Comparison of ENCODE assay signal across 19 cellular contexts in the genomic region with DNA sequence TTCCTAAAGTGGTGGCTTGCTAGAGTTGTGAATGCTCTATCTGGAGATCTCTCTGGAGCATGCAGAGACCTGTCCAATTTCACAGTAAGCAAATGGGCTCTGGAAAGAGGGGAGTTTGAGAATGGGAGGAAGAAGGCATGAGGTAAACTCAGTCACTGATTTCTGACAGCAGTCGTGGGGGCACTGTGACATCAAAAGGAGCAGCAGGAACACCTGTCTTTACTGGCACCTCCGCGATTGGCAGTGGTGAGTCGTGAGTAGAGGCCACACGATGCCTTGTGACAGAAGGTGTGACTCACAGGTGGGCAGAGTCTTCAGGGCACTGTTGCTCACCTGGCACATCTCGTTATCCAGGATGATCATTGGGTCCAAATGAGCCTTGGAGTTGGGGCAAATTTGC. TPM values are rescaled to one million over a fixed set of nuclear protein-coding genes. Genes with fewer than 3 reads are reported as not detected.
DNase-seq lines count a peak whose midpoint lies in the region; ATAC-seq and TF ChIP-seq lines count a peak whose summit lies in the region.
"Had no signal": no experiment of that assay in that cellular context is flagged by ENCODE, and none has a peak within 500 bp of the region (broad histone marks: within the 10 kb centered on the region; RNA-seq: fewer than 3 reads in every experiment).

No MANE protein-coding gene starts in this region.

- ATAC-seq in IMR-90 (ENCODE audit: low read depth), result no peak
- no peak for ATAC-seq in HG03354 (IDR thresholded peaks at IDR 0.05; ENCODE audit: poor library complexity, severe bottlenecking, unreplicated experiment)
- ATAC-seq: GM12878, GM23338 had no signal

- H2BK120ac ChIP-seq in IMR-90 (ENCODE audit: low read depth, low read length), result 0 out of 2 replicates have a peak overlapping the region, but pooled peaks have one; percentile 0

- no peak overlapping the region for H3K4ac ChIP-seq in IMR-90 (ENCODE audit: low read depth, low read length)

- H4K5ac ChIP-seq in IMR-90 (ENCODE audit: low read depth, low read length), result no peak overlapping the region

- no peaks in the 10 kb centered on the region for H3K36me3 ChIP-seq in IMR-90 (ENCODE audit: control insufficient read depth, insufficient read depth, low read length)
- H3K36me3 ChIP-seq in sigmoid colon, result no peaks in the 10 kb centered on the region
- H3K36me3 ChIP-seq in HAP-1 (replicated peaks), result no peaks in the 10 kb centered on the region
- H3K36me3 ChIP-seq in BE2C, result no peaks in the 10 kb centered on the region
- H3K36me3 ChIP-seq: SJSA1 had no signal

- no peaks in the 10 kb centered on the region for H4K20me1 ChIP-seq in IMR-90 (ENCODE audit: insufficient read depth, low read length)

- H2AK9ac ChIP-seq in IMR-90 (replicated peaks; ENCODE audit: low read depth, low read length, poor library complexity), result no peak overlapping the region

- POLR2A ChIA-PET in IMR-90 (lab: Charles Lee; ENCODE audit: unreplicated experiment), result no interaction called here

- DNase-seq in DMS53 (lab: John Stamatoyannopoulos, UW) (peak; percentile 27), DMS53 treated with DMSO at 0.1 percent for 48 hours (lab: John Stamatoyannopoulos, UW; ENCODE audit: unreplicated experiment) (no peak), IMR-90 (no peak), epithelial cell of esophagus (ENCODE audit: low read depth) (peak; percentile 23), sigmoid colon (no peak), HAP-1 (ENCODE audit: low spot score in 2 of 2) (no peak), BE2C (no peak)
- DNase-seq: 8988T; CD4-positive, alpha-beta memory T cell; GDM1; HFFc6; NCI-H1105 treated with DMSO at 0.1 percent for 48 hours; NCI-H1930; NCI-H774; PC-9 had no signal

- TF ChIP-seq CTCF in IMR-90 (conservative IDR thresholded peaks at IDR 0.05; ENCODE audit: low read depth, low read length) (no peak), epithelial cell of esophagus (IDR thresholded peaks at IDR 0.05; ENCODE audit: insufficient read depth, low read depth, low read length, missing control alignments) (no peak), sigmoid colon (IDR thresholded peaks at IDR 0.05) (no peak), BE2C (IDR thresholded peaks at IDR 0.05; ENCODE audit: low read depth, low read length) (no peak)

- no peak overlapping the region for H3K9ac ChIP-seq in IMR-90 (ENCODE audit: low read depth, low read length)

- H3K14ac ChIP-seq in IMR-90 (replicated peaks; ENCODE audit: low read depth, low read length), result no peak overlapping the region

- no peak overlapping the region for H3K18ac ChIP-seq in IMR-90 (ENCODE audit: low read depth, low read length)

- H4K8ac ChIP-seq in IMR-90 (ENCODE audit: low read depth in 2 of 2, low read length in 2 of 2), result no peak overlapping the region

- intact Hi-C loops in IMR-90 (cut with micrococcal nuclease), result no loop called here
- intact Hi-C loops in sigmoid colon (cut with DNase I), result no loop called here

- TF ChIP-seq POLR2A in IMR-90 (IDR thresholded peaks at IDR 0.05; ENCODE audit: low read depth, low read length) (no peak), sigmoid colon (IDR thresholded peaks at IDR 0.05) (no peak)

- no peak overlapping the region for H2BK5ac ChIP-seq in IMR-90 (ENCODE audit: low read depth, low read length, poor library complexity, severe bottlenecking)

- H2BK15ac ChIP-seq in IMR-90 (ENCODE audit: low read depth, low read length), result 0 out of 3 replicates have a peak overlapping the region, but pooled peaks have one; percentile 25

- no peak overlapping the region for H3K4me2 ChIP-seq in IMR-90 (ENCODE audit: low read depth, low read length)
- H3K4me2 ChIP-seq: GM23338, PC-9 had no signal

- no TSS peak for BruUV-seq in IMR-90 (replicated peaks; lab: Mats Ljungman, UMichigan)

- H3K4me1 ChIP-seq in IMR-90 (ENCODE audit: control insufficient read depth, insufficient read depth, low read length) (no peaks in the 10 kb centered on the region), sigmoid colon (peaks cover 0 to 36% (median 35%) of the 10 kb centered on the region in 4 donors), HAP-1 (no peaks in the 10 kb centered on the region), BE2C (no peaks in the 10 kb centered on the region)
- H3K4me1 ChIP-seq: SJSA1 had no signal

- no peak overlapping the region for H3K56ac ChIP-seq in IMR-90 (ENCODE audit: extremely low read depth, insufficient read depth, low read length)

- H2AFZ ChIP-seq in IMR-90 (replicated peaks; ENCODE audit: low read length, poor library complexity), result peak overlapping the region; percentile 19
- H2AFZ ChIP-seq: GM23338, PC-9 had no signal

- H3K4me3 ChIP-seq in IMR-90 (ENCODE audit: insufficient read depth, low read depth, low read length), result no peak overlapping the region
- no peak overlapping the region for H3K4me3 ChIP-seq in epithelial cell of esophagus (ENCODE audit: low read length)
- H3K4me3 ChIP-seq in sigmoid colon, result no peak overlapping the region
- H3K4me3 ChIP-seq in HAP-1, result no peak overlapping the region
- H3K4me3 ChIP-seq in BE2C (ENCODE audit: low read depth, low read length), result no peak overlapping the region
- H3K4me3 ChIP-seq: GM12878, GM23338, PC-9, SJSA1 had no signal

- H3K23ac ChIP-seq in IMR-90 (ENCODE audit: low read depth, low read length), result no peak overlapping the region

- H3K27me3 ChIP-seq in IMR-90 (ENCODE audit: control insufficient read depth, insufficient read depth, low read length) (no peaks in the 10 kb centered on the region), sigmoid colon (no peaks in the 10 kb centered on the region), HAP-1 (ENCODE audit: low read depth) (no peaks in the 10 kb centered on the region), BE2C (no peaks in the 10 kb centered on the region)
- H3K27me3 ChIP-seq: SJSA1 had no signal

- TF ChIP-seq RAD21 in IMR-90 (IDR thresholded peaks at IDR 0.05; ENCODE audit: low read length), result no peak

- CTCF ChIA-PET in IMR-90 (lab: Yijun Ruan, JAX), result interaction anchor here (1.2 kb wide), 1 partner anchor 9 kb away, joined by 3 read pairs; no protein-coding TSS in a partner anchor

- H3K9me1 ChIP-seq in IMR-90 (ENCODE audit: insufficient read depth, low read length), result no peaks in the 10 kb centered on the region

- dilution Hi-C loops in IMR-90 (cut with HindIII; ENCODE audit: low sequenced_read_pairs, unreplicated experiment), result no loop called here

- H3K9me3 ChIP-seq in IMR-90 (ENCODE audit: control insufficient read depth, insufficient read depth, low read length) (no peaks in the 10 kb centered on the region; the same call in 1 of the 2 replicates), sigmoid colon (no peaks in the 10 kb centered on the region), HAP-1 (no peaks in the 10 kb centered on the region), BE2C (no peaks in the 10 kb centered on the region)
- H3K9me3 ChIP-seq: SJSA1 had no signal

- TF ChIP-seq EP300 in sigmoid colon (IDR thresholded peaks at IDR 0.05), result no peak

- H4K91ac ChIP-seq in IMR-90 (ENCODE audit: insufficient read depth, low read depth, low read length), result no peak overlapping the region

- WGBS in IMR-90 (ENCODE audit: extremely low coverage in 2 of 2, insufficient read length in 1 of 2), 2 experiments, result 94% methylated on average over 4 of the region's 6 CpGs; no CpG with 5 or more reads in 1 of the 2 experiments
- WGBS in sigmoid colon, 2 donors, result 82 to 86% methylated on average over 6 of the region's 6 CpGs

- no peak overlapping the region for H3K27ac ChIP-seq in IMR-90 (ENCODE audit: insufficient read depth, low read length)
- peak overlapping the region in 3 of 4 donors; percentile 52 to 62 (median 59) for H3K27ac ChIP-seq in sigmoid colon
- H3K27ac ChIP-seq: PC-9, SJSA1 had no signal

- H3K79me1 ChIP-seq in IMR-90 (ENCODE audit: low read depth in 1 of 2, low read length in 2 of 2), result no peaks in the 10 kb centered on the region

- H2BK20ac ChIP-seq in IMR-90 (ENCODE audit: low read depth, low read length), result no peak overlapping the region

- H2AK5ac ChIP-seq in IMR-90 (ENCODE audit: low read depth, low read length), result no peak overlapping the region

- in situ Hi-C loops in IMR-90 (cut with MboI; ENCODE audit: low sequenced_read_pairs) (no loop called here), HAP-1 (cut with MboI; ENCODE audit: low sequenced_read_pairs) (no loop called here)

TF ChIP-seq in IMR-90, 13 proteins besides CTCF, POLR2A, EP300 and RAD21 (continues in another document):
- TF ChIP-seq, protein P1, sequence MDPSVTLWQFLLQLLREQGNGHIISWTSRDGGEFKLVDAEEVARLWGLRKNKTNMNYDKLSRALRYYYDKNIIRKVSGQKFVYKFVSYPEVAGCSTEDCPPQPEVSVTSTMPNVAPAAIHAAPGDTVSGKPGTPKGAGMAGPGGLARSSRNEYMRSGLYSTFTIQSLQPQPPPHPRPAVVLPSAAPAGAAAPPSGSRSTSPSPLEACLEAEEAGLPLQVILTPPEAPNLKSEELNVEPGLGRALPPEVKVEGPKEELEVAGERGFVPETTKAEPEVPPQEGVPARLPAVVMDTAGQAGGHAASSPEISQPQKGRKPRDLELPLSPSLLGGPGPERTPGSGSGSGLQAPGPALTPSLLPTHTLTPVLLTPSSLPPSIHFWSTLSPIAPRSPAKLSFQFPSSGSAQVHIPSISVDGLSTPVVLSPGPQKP (IDR thresholded peaks at IDR 0.05; ENCODE audit: borderline replicate concordance, low read depth, low read length), result no peak
- no peak for TF ChIP-seq FOS (IDR thresholded peaks at IDR 0.05; ENCODE audit: low read depth, low read length)
- no peak for TF ChIP-seq SMC3 (IDR thresholded peaks at IDR 0.05; ENCODE audit: low read depth, low read length)
- TF ChIP-seq RCOR1 (IDR thresholded peaks at IDR 0.05; ENCODE audit: insufficient replicate concordance, low read length), result no peak
- no peak for TF ChIP-seq MXI1 (IDR thresholded peaks at IDR 0.05; ENCODE audit: borderline replicate concordance, low read depth, low read length)
- no peak for TF ChIP-seq CHD1 (IDR thresholded peaks at IDR 0.05; ENCODE audit: low read depth, low read length)
- TF ChIP-seq, protein P2, sequence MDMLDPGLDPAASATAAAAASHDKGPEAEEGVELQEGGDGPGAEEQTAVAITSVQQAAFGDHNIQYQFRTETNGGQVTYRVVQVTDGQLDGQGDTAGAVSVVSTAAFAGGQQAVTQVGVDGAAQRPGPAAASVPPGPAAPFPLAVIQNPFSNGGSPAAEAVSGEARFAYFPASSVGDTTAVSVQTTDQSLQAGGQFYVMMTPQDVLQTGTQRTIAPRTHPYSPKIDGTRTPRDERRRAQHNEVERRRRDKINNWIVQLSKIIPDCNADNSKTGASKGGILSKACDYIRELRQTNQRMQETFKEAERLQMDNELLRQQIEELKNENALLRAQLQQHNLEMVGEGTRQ (IDR thresholded peaks at IDR 0.05; ENCODE audit: low read depth, low read length), result no peak
- no peak for TF ChIP-seq RFX5 (IDR thresholded peaks at IDR 0.05; ENCODE audit: low read depth, low read length)
- TF ChIP-seq MAFK (IDR thresholded peaks at IDR 0.05; ENCODE audit: low read depth, low read length), result no peak

RNA-seq across cellular contexts. Expression of a gene that starts 38.8 kb away (rescaled TPM):
- total RNA-seq in IMR-90 (2012; rRNA removed) (11.5 and 12.5 TPM in 2 replicates), sigmoid colon (100 to 1,000 TPM; 138 to 201 (median 190) TPM)
- polyA plus RNA-seq in IMR-90 (2012; rRNA removed) (7.7 and 8.3 TPM in 2 replicates), sigmoid colon (10 to 100 TPM in 2 of 3 donors, 1 to 10 TPM in 1; 1.4 to 15.6 (median 14.4) TPM)
- polyA plus RNA-seq in IMR-90 (2012; cell fraction: cytosol; rRNA removed), result 4.0 and 7.0 TPM in 2 replicates
- polyA plus RNA-seq in IMR-90 (2012; cell fraction: nucleus; rRNA removed; ENCODE audit: low replicate concordance), result 2.8 and 3.3 TPM in 2 replicates
- polyA plus RNA-seq in BE2C (2012; ENCODE audit: insufficient read depth, insufficient read length, low read depth), result 0.31 TPM
- total RNA-seq: CD4-positive, alpha-beta memory T cell; GM12878 had no signal
- polyA plus RNA-seq: GM12878 had no signal

Comparison
In these comparisons a context has a peak if more than half of its experiments do, and no peak if none do; other contexts are left out.
1. DNase-seq: peak in DMS53 (single experiment) and epithelial cell of esophagus (single experiment); none in DMS53 treated with DMSO at 0.1 percent for 48 hours (single experiment), IMR-90 (single experiment), sigmoid colon (single experiment), HAP-1 (0 of 2) and BE2C (single experiment).
2. RNA of a gene that starts 38.8 kb away (total RNA-seq): 138 to 201 TPM in sigmoid colon; 11.5 to 12.5 TPM in IMR-90; every median in the first group is over 10 times any median in the second.